ENCODE assay signal across 26 cellular contexts in the genomic region with DNA sequence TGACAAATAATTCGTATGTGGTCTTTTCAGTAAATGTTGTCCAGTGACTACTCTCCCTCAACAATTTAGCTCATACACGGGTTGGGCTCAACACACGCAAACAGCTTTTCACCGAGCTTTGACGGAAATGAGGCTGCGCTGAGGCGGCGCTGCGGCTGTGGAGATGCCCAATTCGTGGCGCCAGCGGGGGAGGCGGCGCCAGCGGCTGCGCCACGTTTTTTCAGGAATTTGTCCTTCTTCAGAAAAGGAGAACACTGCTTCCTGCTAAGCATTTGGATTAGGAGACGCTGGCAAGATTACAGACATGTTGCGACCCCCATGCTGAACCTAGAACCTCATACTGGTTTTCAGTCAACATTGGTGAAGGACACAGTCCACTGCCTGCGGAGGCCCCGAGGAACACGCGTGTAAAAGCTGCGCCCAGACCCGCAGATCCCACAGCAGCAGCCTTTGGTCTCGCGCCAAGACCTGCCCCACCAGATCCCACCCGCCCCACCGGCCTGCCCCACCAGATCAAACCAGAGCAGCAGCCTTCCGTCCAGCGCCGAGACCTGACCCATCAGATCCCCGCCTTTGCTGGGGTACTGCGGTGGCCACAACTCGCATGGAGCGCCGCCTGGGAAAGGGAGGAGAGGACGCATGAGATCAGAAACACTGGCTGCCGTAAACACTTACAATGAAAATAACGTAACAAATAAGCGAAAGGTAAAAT.
"Had no signal": no experiment of that assay in that cellular context is flagged by ENCODE, and none has a peak within 500 bp of the region (broad histone marks: within the 10 kb centered on the region; RNA-seq: fewer than 3 reads in every experiment).

No MANE protein-coding gene starts in this region.

- H3K9me3 Mint-ChIP-seq: endodermal cell; mesothelial cell of epicardium; naive thymus-derived CD4-positive, alpha-beta T cell; nephron; stimulated activated naive B cell treated with anti-CD40 and anti-IgM and Interleukin-4, amounts not matched to agents 10 μg/mL and 1 μg/mL and 100 μg/mL, for 72 hours; stimulated activated naive CD8-positive, alpha-beta T cell treated with anti-CD3 and anti-CD28 coated beads, Interleukin-15, amount 100 ng/mL, for 72 hours had no signal

- H3K27me3 ChIP-seq: gastrocnemius medialis, left lung, right lobe of liver had no signal

- H3K4me1 Mint-ChIP-seq: mesothelial cell of epicardium; naive thymus-derived CD4-positive, alpha-beta T cell; stimulated activated naive CD8-positive, alpha-beta T cell treated with anti-CD3 and anti-CD28 coated beads, Interleukin-15, amount 100 ng/mL, for 72 hours had no signal

- H3K27ac ChIP-seq: dorsolateral prefrontal cortex, epithelial cell of prostate, gastrocnemius medialis, left lung, neural progenitor cell, right lobe of liver, tibial artery had no signal

- H3K9ac ChIP-seq: neural progenitor cell had no signal

- DNase-seq: caudate nucleus; cerebellar nuclear complex; dorsolateral prefrontal cortex; effector CD8-positive, alpha-beta T cell; endodermal cell; foreskin fibroblast; gastrocnemius medialis; head of caudate nucleus; left cardiac atrium; left lung; mesenchymal stem cell; naive thymus-derived CD4-positive, alpha-beta T cell; posterior cingulate gyrus; retina; right lobe of liver; small intestine; stimulated activated CD4-positive, alpha-beta T cell treated with anti-CD3 and anti-CD28 coated beads, Interleukin-15, amount 100 ng/mL, for 24 hours; stimulated activated CD4-positive, alpha-beta T cell treated with anti-CD3 and anti-CD28 coated beads, Interleukin-2, amount 100 ng/mL, for 48 hours; stimulated activated naive B cell treated with anti-CD40 and anti-IgM and Interleukin-4, amounts not matched to agents 10 μg/mL and 1 μg/mL and 100 μg/mL, for 72 hours; stimulated activated naive CD8-positive, alpha-beta T cell treated with anti-CD3 and anti-CD28 coated beads, Interleukin-15, amount 100 ng/mL, for 72 hours; tibial artery had no signal

- FAIRE-seq: small intestine had no signal

- H3K4me3 Mint-ChIP-seq: endodermal cell; mesothelial cell of epicardium; naive thymus-derived CD4-positive, alpha-beta T cell; nephron; stimulated activated naive B cell treated with anti-CD40 and anti-IgM and Interleukin-4, amounts not matched to agents 10 μg/mL and 1 μg/mL and 100 μg/mL, for 72 hours; stimulated activated naive CD8-positive, alpha-beta T cell treated with anti-CD3 and anti-CD28 coated beads, Interleukin-15, amount 100 ng/mL, for 72 hours had no signal

- H3K4me1 ChIP-seq: gastrocnemius medialis, left lung, right lobe of liver, tibial artery had no signal

- H3K4me2 ChIP-seq: neural progenitor cell had no signal

- H3K36me3 ChIP-seq: gastrocnemius medialis, left lung, neural progenitor cell, right lobe of liver, tibial artery had no signal

- H3K9me3 ChIP-seq: gastrocnemius medialis, left lung, right lobe of liver, tibial artery had no signal

- H2AFZ ChIP-seq: neural progenitor cell had no signal

- H3K36me3 Mint-ChIP-seq: mesothelial cell of epicardium; naive thymus-derived CD4-positive, alpha-beta T cell; stimulated activated naive B cell treated with anti-CD40 and anti-IgM and Interleukin-4, amounts not matched to agents 10 μg/mL and 1 μg/mL and 100 μg/mL, for 72 hours had no signal

- H3K27ac Mint-ChIP-seq: endodermal cell; mesothelial cell of epicardium; nephron; neural progenitor cell; stimulated activated naive B cell treated with anti-CD40 and anti-IgM and Interleukin-4, amounts not matched to agents 10 μg/mL and 1 μg/mL and 100 μg/mL, for 72 hours; stimulated activated naive CD8-positive, alpha-beta T cell treated with anti-CD3 and anti-CD28 coated beads, Interleukin-15, amount 100 ng/mL, for 72 hours had no signal

- H3K4me3 ChIP-seq: dorsolateral prefrontal cortex, gastrocnemius medialis, left lung, neural progenitor cell, right lobe of liver, tibial artery had no signal

- ATAC-seq: esophagus mucosa; gastrocnemius medialis; left cardiac atrium; left lung; naive thymus-derived CD4-positive, alpha-beta T cell; right lobe of liver; stimulated activated naive B cell treated with anti-CD40 and anti-IgM and Interleukin-4, amounts not matched to agents 10 μg/mL and 1 μg/mL and 100 μg/mL, for 72 hours; stimulated activated naive CD8-positive, alpha-beta T cell treated with anti-CD3 and anti-CD28 coated beads, Interleukin-15, amount 100 ng/mL, for 72 hours had no signal
